Comparison of ENCODE assay signal across 20 cellular contexts in genomic region chr22:27842236-27842993, GRCh38. TPM values are rescaled to one million over a fixed set of nuclear protein-coding genes. Genes with fewer than 3 reads are reported as not detected.
DNase-seq lines count a peak whose midpoint lies in the region; ATAC-seq and TF ChIP-seq lines count a peak whose summit lies in the region.
"Had no signal": no experiment of that assay in that cellular context is flagged by ENCODE, and none has a peak within 500 bp of the region (broad histone marks: within the 10 kb centered on the region; RNA-seq: fewer than 3 reads in every experiment).

No MANE protein-coding gene starts in this region.

- H3K9me3 ChIP-seq in BE2C = no peaks in the 10 kb centered on the region
- H3K9me3 ChIP-seq: ovary, right lobe of liver had no signal

- peaks cover 5% of the 10 kb centered on the region for H3K9me3 Mint-ChIP-seq in mesothelial cell of epicardium
- H3K9me3 Mint-ChIP-seq: activated naive CD4-positive, alpha-beta T cell treated with anti-CD3 and anti-CD28 coated beads, Interleukin-2, amount 50 U/mL, for 24 hours had no signal

- H3K27me3 ChIP-seq in BE2C = no peaks in the 10 kb centered on the region
- H3K27me3 ChIP-seq: ovary, right lobe of liver had no signal

- H3K27ac Mint-ChIP-seq in mesothelial cell of epicardium = peak overlapping the region; percentile 59
- H3K27ac Mint-ChIP-seq: activated CD4-positive, alpha-beta T cell treated with anti-CD3 and anti-CD28 coated beads, Interleukin-2, amount 10 ng/mL, durations not matched to agents 24 days and 14 days; activated naive CD4-positive, alpha-beta T cell treated with anti-CD3 and anti-CD28 coated beads, Interleukin-2, amount 50 U/mL, for 24 hours had no signal

- no peak for TF ChIP-seq CTCF in BE2C (IDR thresholded peaks at IDR 0.05; ENCODE audit: low read depth, low read length)
- no peak for TF ChIP-seq CTCF in coronary artery (IDR thresholded peaks at IDR 0.05)
- no peak for TF ChIP-seq CTCF in mesothelial cell of epicardium (IDR thresholded peaks at IDR 0.05; ENCODE audit: unreplicated experiment)

- peaks cover 14% of the 10 kb centered on the region for H3K36me3 Mint-ChIP-seq in mesothelial cell of epicardium

- no peaks in the 10 kb centered on the region for H3K36me3 ChIP-seq in BE2C
- H3K36me3 ChIP-seq: ovary, right lobe of liver had no signal

- DNase-seq in BE2C (peak; percentile 30), SK-N-DZ (ENCODE audit: low spot score) (peak; percentile 60), coronary artery (ENCODE audit: low spot score) (peak; percentile 70), mesothelial cell of epicardium (ENCODE audit: low spot score in 2 of 2, unreplicated experiment in 2 of 2) (peak in 1 of 2 experiments; percentile 27), NCI-H146 (lab: John Stamatoyannopoulos, UW) (no peak), iPS-NIHi11 (ENCODE audit: low spot score) (no peak)
- DNase-seq: activated CD4-positive, alpha-beta T cell treated with anti-CD3 and anti-CD28 coated beads, Interleukin-2, amount 10 ng/mL, durations not matched to agents 24 days and 14 days; activated T-cell treated with anti-CD3 and anti-CD28 coated beads, Interleukin-2, amount 50 U/mL, for 24 hours; cortex of kidney; MM.1S; naive thymus-derived CD8-positive, alpha-beta T cell; NCI-H748 treated with DMSO at 0.1 percent for 48 hours; SHP77; T-helper 1 cell had no signal

- peaks cover 19% of the 10 kb centered on the region for H3K4me1 ChIP-seq in BE2C
- H3K4me1 ChIP-seq: right lobe of liver had no signal

- no peak overlapping the region for H3K27ac ChIP-seq in coronary artery
- H3K27ac ChIP-seq: right lobe of liver had no signal

- peaks cover 49% of the 10 kb centered on the region for H3K4me1 Mint-ChIP-seq in mesothelial cell of epicardium
- H3K4me1 Mint-ChIP-seq: activated CD4-positive, alpha-beta T cell treated with anti-CD3 and anti-CD28 coated beads, Interleukin-2, amount 10 ng/mL, durations not matched to agents 24 days and 14 days; activated naive CD4-positive, alpha-beta T cell treated with anti-CD3 and anti-CD28 coated beads, Interleukin-2, amount 50 U/mL, for 24 hours; CD14-positive monocyte had no signal

- no peak for ATAC-seq in GM21529 (IDR thresholded peaks at IDR 0.05; ENCODE audit: unreplicated experiment)
- ATAC-seq in HG03565 (IDR thresholded peaks at IDR 0.05; ENCODE audit: unreplicated experiment) = no peak
- ATAC-seq: naive thymus-derived CD8-positive, alpha-beta T cell had no signal

- no peak overlapping the region for H3K4me3 Mint-ChIP-seq in mesothelial cell of epicardium
- H3K4me3 Mint-ChIP-seq: activated CD4-positive, alpha-beta T cell treated with anti-CD3 and anti-CD28 coated beads, Interleukin-2, amount 10 ng/mL, durations not matched to agents 24 days and 14 days; activated naive CD4-positive, alpha-beta T cell treated with anti-CD3 and anti-CD28 coated beads, Interleukin-2, amount 50 U/mL, for 24 hours; activated T-cell treated with anti-CD3 and anti-CD28 coated beads, Interleukin-2, amount 50 U/mL, for 24 hours; CD14-positive monocyte; naive thymus-derived CD8-positive, alpha-beta T cell had no signal

- H3K27me3 Mint-ChIP-seq in mesothelial cell of epicardium (ENCODE audit: low read depth) = no peaks in the 10 kb centered on the region
- H3K27me3 Mint-ChIP-seq: activated CD4-positive, alpha-beta T cell treated with anti-CD3 and anti-CD28 coated beads, Interleukin-2, amount 10 ng/mL, durations not matched to agents 24 days and 14 days; activated naive CD4-positive, alpha-beta T cell treated with anti-CD3 and anti-CD28 coated beads, Interleukin-2, amount 50 U/mL, for 24 hours; activated T-cell treated with anti-CD3 and anti-CD28 coated beads, Interleukin-2, amount 50 U/mL, for 24 hours; naive thymus-derived CD8-positive, alpha-beta T cell had no signal

- H3K4me3 ChIP-seq in BE2C (ENCODE audit: low read depth, low read length) (peak overlapping the region; percentile 11; the same call in 1 of the 2 replicates), coronary artery (no peak overlapping the region)
- H3K4me3 ChIP-seq: ovary, right lobe of liver had no signal

RNA-seq across cellular contexts. Expression of gene MN1, which starts 40.9 kb away (rescaled TPM):
- polyA plus RNA-seq in BE2C (2012; ENCODE audit: insufficient read depth, insufficient read length, low read depth) = 0.46 TPM
- polyA plus RNA-seq in SK-N-DZ (2014; cell fraction: cytosol; rRNA removed) = not detected in 2 replicates
- 0.01 TPM in 1 of 2 replicates, not detected in the other for polyA plus RNA-seq in SK-N-DZ (2014; cell fraction: nucleus; rRNA removed)
- total RNA-seq in mesothelial cell of epicardium = 46.3 to 49.6 TPM (median 47.8 TPM) in 3 replicates

Comparison
In these comparisons a context has a peak if more than half of its experiments do, and no peak if none do; other contexts are left out.
1. DNase-seq: peak in BE2C (single experiment), SK-N-DZ (single experiment) and coronary artery (single experiment); none in NCI-H146 (single experiment) and iPS-NIHi11 (single experiment).